Comparison of ENCODE assay signal across 13 cellular contexts in the genomic region with DNA sequence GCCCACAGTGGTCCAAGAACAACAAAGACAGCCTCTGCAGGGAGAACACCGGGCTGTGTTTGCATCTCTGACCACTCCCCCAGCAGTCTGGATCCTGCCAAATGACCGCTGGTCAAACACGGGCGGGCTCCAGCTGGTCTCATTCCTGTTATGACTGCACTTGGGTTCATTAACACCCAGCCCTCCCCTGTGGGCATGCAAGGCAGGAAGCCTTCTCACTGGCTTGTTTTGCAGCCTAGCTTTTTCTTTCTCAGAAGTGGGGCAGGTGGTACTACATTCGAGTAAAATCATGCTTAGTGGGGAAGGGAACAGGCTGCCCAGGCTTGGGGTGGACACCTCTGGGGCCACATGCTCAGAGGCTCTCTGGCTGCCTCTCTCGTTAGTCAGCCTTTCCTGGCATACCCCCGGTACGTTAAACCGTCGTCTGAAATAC.
DNase-seq lines count a peak whose midpoint lies in the region; ATAC-seq, FAIRE-seq and TF ChIP-seq lines count a peak whose summit lies in the region.
"Had no signal": no experiment of that assay in that cellular context is flagged by ENCODE, and none has a peak within 500 bp of the region (broad histone marks: within the 10 kb centered on the region; RNA-seq: fewer than 3 reads in every experiment).

No MANE protein-coding gene starts in this region.

- H3K4me1 Mint-ChIP-seq in nephron, result peaks cover 64% of the 10 kb centered on the region
- no peaks in the 10 kb centered on the region for H3K4me1 Mint-ChIP-seq in stimulated activated naive CD8-positive, alpha-beta T cell treated with anti-CD3 and anti-CD28 coated beads, Interleukin-15, amount 100 ng/mL, for 72 hours
- H3K4me1 Mint-ChIP-seq: activated naive CD4-positive, alpha-beta T cell treated with anti-CD3 and anti-CD28 coated beads, Interleukin-2, amount 50 U/mL, for 24 hours had no signal

- no peaks in the 10 kb centered on the region for H3F3A ChIP-seq in PC-9 (ENCODE audit: insufficient read depth, low read depth)

- no peaks in the 10 kb centered on the region for H3K9me1 ChIP-seq in endothelial cell of umbilical vein (replicated peaks; ENCODE audit: control insufficient read depth, extremely low read depth, insufficient read depth, low read length)

- intact Hi-C loops in endothelial cell of umbilical vein (cut with micrococcal nuclease), result loop anchor here (2.0 kb wide), 3 partner anchors 33 to 115 kb away; no protein-coding TSS in a partner anchor
- intact Hi-C loops in PC-9 (cut with micrococcal nuclease; ENCODE audit: unreplicated experiment), result no loop called here

- H3K27me3 ChIP-seq in endothelial cell of umbilical vein (ENCODE audit: control insufficient read depth in 2 of 2, insufficient read depth in 2 of 2, low read length in 2 of 2), result no peaks in the 10 kb centered on the region
- peaks cover 78% of the 10 kb centered on the region for H3K27me3 ChIP-seq in PC-9 (ENCODE audit: insufficient read depth, low read depth)

- H3K4me3 Mint-ChIP-seq in nephron, result no peak overlapping the region
- no peak overlapping the region for H3K4me3 Mint-ChIP-seq in stimulated activated naive CD8-positive, alpha-beta T cell treated with anti-CD3 and anti-CD28 coated beads, Interleukin-15, amount 100 ng/mL, for 72 hours
- H3K4me3 Mint-ChIP-seq: activated CD4-positive, alpha-beta T cell treated with anti-CD3 and anti-CD28 coated beads, Interleukin-2, amount 10 ng/mL, durations not matched to agents 7 days and 5 days; activated naive CD4-positive, alpha-beta T cell treated with anti-CD3 and anti-CD28 coated beads, Interleukin-2, amount 50 U/mL, for 24 hours had no signal

- H3K27ac Mint-ChIP-seq in nephron, result peak overlapping the region; percentile 49 to 69 (median 54)
- no peak overlapping the region for H3K27ac Mint-ChIP-seq in stimulated activated naive CD8-positive, alpha-beta T cell treated with anti-CD3 and anti-CD28 coated beads, Interleukin-15, amount 100 ng/mL, for 72 hours
- H3K27ac Mint-ChIP-seq: activated CD4-positive, alpha-beta T cell treated with anti-CD3 and anti-CD28 coated beads, Interleukin-2, amount 10 ng/mL, durations not matched to agents 7 days and 5 days; activated naive CD4-positive, alpha-beta T cell treated with anti-CD3 and anti-CD28 coated beads, Interleukin-2, amount 50 U/mL, for 24 hours had no signal

- H3K4me3 ChIP-seq in endothelial cell of umbilical vein (replicated peaks in 1 of 3; ENCODE audit: insufficient read depth in 1 of 3, low read depth in 1 of 3, low read length in 3 of 3) (no peak overlapping the region), PC-9 (no peak overlapping the region)
- H3K4me3 ChIP-seq: SJSA1 had no signal

- H3K9me3 ChIP-seq in endothelial cell of umbilical vein (replicated peaks; ENCODE audit: control insufficient read depth, insufficient read depth, low read length), result no peaks in the 10 kb centered on the region
- no peaks in the 10 kb centered on the region for H3K9me3 ChIP-seq in PC-9 (ENCODE audit: insufficient read depth, low read depth)
- H3K9me3 ChIP-seq: SJSA1 had no signal

- ATAC-seq in stimulated activated naive CD8-positive, alpha-beta T cell treated with anti-CD3 and anti-CD28 coated beads, Interleukin-15, amount 100 ng/mL, for 72 hours, result no peak
- ATAC-seq in GM19023 (IDR thresholded peaks at IDR 0.05; ENCODE audit: unreplicated experiment) (no peak), HG03342 (IDR thresholded peaks at IDR 0.05; ENCODE audit: unreplicated experiment) (no peak)
- ATAC-seq: HCT116 had no signal

- H3K27me3 Mint-ChIP-seq in nephron (ENCODE audit: low read depth), result peaks cover 33% of the 10 kb centered on the region
- H3K27me3 Mint-ChIP-seq in stimulated activated naive CD8-positive, alpha-beta T cell treated with anti-CD3 and anti-CD28 coated beads, Interleukin-15, amount 100 ng/mL, for 72 hours, result peaks cover 9% of the 10 kb centered on the region
- H3K27me3 Mint-ChIP-seq: activated naive CD4-positive, alpha-beta T cell treated with anti-CD3 and anti-CD28 coated beads, Interleukin-2, amount 50 U/mL, for 24 hours had no signal

- dilution Hi-C loops in endothelial cell of umbilical vein (cut with MboI; ENCODE audit: extremely low pct_ligation_motif_present, low sequenced_read_pairs), result no loop called here

- H3K27ac ChIP-seq in endothelial cell of umbilical vein (ENCODE audit: insufficient read depth, low read depth, low read length), result peak overlapping the region; percentile 10
- H3K27ac ChIP-seq in PC-9, result no peak overlapping the region
- H3K27ac ChIP-seq: SJSA1 had no signal

- no peaks in the 10 kb centered on the region for H3K9me3 Mint-ChIP-seq in nephron
- no peaks in the 10 kb centered on the region for H3K9me3 Mint-ChIP-seq in stimulated activated naive CD8-positive, alpha-beta T cell treated with anti-CD3 and anti-CD28 coated beads, Interleukin-15, amount 100 ng/mL, for 72 hours
- H3K9me3 Mint-ChIP-seq: activated CD4-positive, alpha-beta T cell treated with anti-CD3 and anti-CD28 coated beads, Interleukin-2, amount 10 ng/mL, durations not matched to agents 7 days and 5 days; activated naive CD4-positive, alpha-beta T cell treated with anti-CD3 and anti-CD28 coated beads, Interleukin-2, amount 50 U/mL, for 24 hours had no signal

- TF ChIP-seq POLR2A in endothelial cell of umbilical vein (IDR thresholded peaks at IDR 0.05; ENCODE audit: low read depth, low read length), result no peak

- no TSS peak for BruUV-seq in endothelial cell of umbilical vein (replicated peaks; lab: Mats Ljungman, UMichigan)
- BruUV-seq in PC-9 (replicated peaks; lab: Mats Ljungman, UMichigan), result no TSS peak

- H2AFZ ChIP-seq in endothelial cell of umbilical vein (ENCODE audit: low read depth, low read length) (peak overlapping the region; percentile 8), PC-9 (no peak overlapping the region)

- no peak overlapping the region for H3K9ac ChIP-seq in endothelial cell of umbilical vein (replicated peaks; ENCODE audit: extremely low read depth, insufficient read depth, low read length)

- peak; percentile 83 for FAIRE-seq in endothelial cell of umbilical vein (lab: Jason Lieb, UNC)

- POLR2A ChIA-PET in endothelial cell of umbilical vein (lab: Charles Lee) (no interaction called here), PC-9 (lab: Charles Lee; ENCODE audit: unreplicated experiment) (no interaction called here)

- DNase-seq in A172 (ENCODE audit: low spot score) (peak; percentile 11), NCI-H2081 (lab: John Stamatoyannopoulos, UW) (peak; percentile 79 to 92), endothelial cell of umbilical vein (ENCODE audit: low read depth, low spot score) (peak; percentile 97), PC-9 (no peak)
- DNase-seq in stimulated activated naive CD8-positive, alpha-beta T cell treated with anti-CD3 and anti-CD28 coated beads, Interleukin-15, amount 100 ng/mL, for 72 hours, result no peak
- DNase-seq: activated CD4-positive, alpha-beta T cell treated with anti-CD3 and anti-CD28 coated beads, Interleukin-2, amount 10 ng/mL, durations not matched to agents 7 days and 5 days; NCI-H1105 treated with DMSO at 0.1 percent for 48 hours had no signal

- H3K4me1 ChIP-seq in endothelial cell of umbilical vein (ENCODE audit: control insufficient read depth, extremely low read depth, insufficient read depth, low read length) (peaks cover 21% of the 10 kb centered on the region), PC-9 (replicated peaks; ENCODE audit: insufficient read depth) (no peaks in the 10 kb centered on the region)
- H3K4me1 ChIP-seq: SJSA1 had no signal

- no peaks in the 10 kb centered on the region for H3K79me2 ChIP-seq in endothelial cell of umbilical vein (ENCODE audit: control insufficient read depth, insufficient read depth, low read length)
- H3K79me2 ChIP-seq in PC-9 (ENCODE audit: low read depth), result no peaks in the 10 kb centered on the region

- no peak for TF ChIP-seq CTCF in endothelial cell of umbilical vein (IDR thresholded peaks at IDR 0.05; ENCODE audit: extremely low read depth in 1 of 2, insufficient read depth in 1 of 2, low read depth in 1 of 2, low read length in 2 of 2)
- TF ChIP-seq CTCF in nephron (IDR thresholded peaks at IDR 0.05; ENCODE audit: unreplicated experiment in 3 of 3), result no peak
- TF ChIP-seq CTCF in PC-9 (conservative IDR thresholded peaks at IDR 0.05), result no peak

- H3K4me2 ChIP-seq in endothelial cell of umbilical vein (ENCODE audit: insufficient read depth, low read length) (peak overlapping the region; percentile 26), PC-9 (no peak overlapping the region)

- no peaks in the 10 kb centered on the region for H4K20me1 ChIP-seq in endothelial cell of umbilical vein (replicated peaks; ENCODE audit: control insufficient read depth, extremely low read depth, insufficient read depth, low read length)
- H4K20me1 ChIP-seq in PC-9 (ENCODE audit: insufficient read depth), result 0 out of 2 replicates have a peak, but pooled peaks cover 3% of the 10 kb centered on the region

- no peaks in the 10 kb centered on the region for H3K36me3 Mint-ChIP-seq in nephron (ENCODE audit: low read depth)
- H3K36me3 Mint-ChIP-seq: activated naive CD4-positive, alpha-beta T cell treated with anti-CD3 and anti-CD28 coated beads, Interleukin-2, amount 50 U/mL, for 24 hours had no signal

- H3K9me2 ChIP-seq in PC-9 (ENCODE audit: insufficient read depth), result no peaks in the 10 kb centered on the region

- H3K36me3 ChIP-seq in endothelial cell of umbilical vein (ENCODE audit: control insufficient read depth in 2 of 2, extremely low read depth in 1 of 2, insufficient read depth in 2 of 2, low read length in 2 of 2), result peaks cover 0 to 2% of the 10 kb centered on the region in 2 experiments
- no peaks in the 10 kb centered on the region for H3K36me3 ChIP-seq in PC-9 (ENCODE audit: low read depth)
- H3K36me3 ChIP-seq: SJSA1 had no signal

- CTCF ChIA-PET in endothelial cell of umbilical vein (lab: Charles Lee), result interaction anchor here (0.7 to 3.0 kb wide), 11 partner anchors 9 to 195 kb away, joined by 3 to 13 read pairs (median 4); no protein-coding TSS in a partner anchor
- CTCF ChIA-PET in PC-9 (lab: Charles Lee), result no interaction called here

TF ChIP-seq in endothelial cell of umbilical vein, 7 proteins besides CTCF, POLR2A, EP300 and RAD21:
- TF ChIP-seq POLR2AphosphoS5 (IDR thresholded peaks at IDR 0.05; ENCODE audit: insufficient read depth, low read depth, low read length) (peak; percentile 58), GATA2 (IDR thresholded peaks at IDR 0.05; ENCODE audit: insufficient read depth, insufficient read length, low read depth, low read length) (no peak)

Comparison
In these comparisons a context has a peak if more than half of its experiments do, and no peak if none do; other contexts are left out.
1. DNase-seq: peak in A172 (single experiment), NCI-H2081 (2 of 2) and endothelial cell of umbilical vein (single experiment); none in PC-9 (0 of 2) and stimulated activated naive CD8-positive, alpha-beta T cell treated with anti-CD3 and anti-CD28 coated beads, Interleukin-15, amount 100 ng/mL, for 72 hours (0 of 2).
2. H3K27ac Mint-ChIP-seq: peak in nephron (3 of 3); none in stimulated activated naive CD8-positive, alpha-beta T cell treated with anti-CD3 and anti-CD28 coated beads, Interleukin-15, amount 100 ng/mL, for 72 hours (0 of 2).